Comparison of ENCODE assay signal across 9 cellular contexts in genomic region chr4:40173470-40173875, GRCh38. TPM values are rescaled to one million over a fixed set of nuclear protein-coding genes. Genes with fewer than 3 reads are reported as not detected.
DNase-seq lines count a peak whose midpoint lies in the region; ATAC-seq and TF ChIP-seq lines count a peak whose summit lies in the region.
"Had no signal": no experiment of that assay in that cellular context is flagged by ENCODE, and none has a peak within 500 bp of the region (broad histone marks: within the 10 kb centered on the region; RNA-seq: fewer than 3 reads in every experiment).

No MANE protein-coding gene starts in this region.

- H3K4me1 Mint-ChIP-seq in CD8-positive, alpha-beta memory T cell = peaks cover 13 to 26% (median 15%) of the 10 kb centered on the region in 3 donors
- H3K4me1 Mint-ChIP-seq in activated B cell treated with CpG ODN at 0.5 μM for 24 hours = peaks cover 59% of the 10 kb centered on the region

- no peaks in the 10 kb centered on the region for H3K27me3 ChIP-seq in CD8-positive, alpha-beta memory T cell (ENCODE audit: insufficient read depth, low read length, poor library complexity, severe bottlenecking)

- H3K36me3 Mint-ChIP-seq in CD8-positive, alpha-beta memory T cell = no peaks in the 10 kb centered on the region
- H3K36me3 Mint-ChIP-seq in activated B cell treated with CpG ODN at 0.5 μM for 24 hours (ENCODE audit: low read depth) = no peaks in the 10 kb centered on the region

- DNase-seq in CD8-positive, alpha-beta memory T cell = no peak
- no peak for DNase-seq in activated B cell treated with CpG ODN at 0.5 μM for 24 hours
- DNase-seq in NCI-H345 (lab: John Stamatoyannopoulos, UW) = no peak
- DNase-seq in G401 (ENCODE audit: low spot score) = no peak
- DNase-seq in NCI-H2081 treated with DMSO at 0.1 percent for 48 hours (lab: John Stamatoyannopoulos, UW) = no peak
- DNase-seq in SK-N-DZ (ENCODE audit: low spot score) = no peak

- H3K4me3 ChIP-seq in CD8-positive, alpha-beta memory T cell (ENCODE audit: low read length) = no peak overlapping the region
- H3K4me3 ChIP-seq: lung had no signal

- peak overlapping the region in 5 of 8 donors; percentile 59 to 92 (median 67) for H3K27ac Mint-ChIP-seq in CD8-positive, alpha-beta memory T cell
- H3K27ac Mint-ChIP-seq in activated B cell treated with CpG ODN at 0.5 μM for 24 hours = peak overlapping the region; percentile 81

- CTCF ChIA-PET in CD8-positive, alpha-beta memory T cell (lab: Charles Lee) = no interaction called here
- CTCF ChIA-PET in activated B cell treated with CpG ODN at 0.5 μM for 24 hours (lab: Charles Lee) = no interaction called here

- POLR2A ChIA-PET in CD8-positive, alpha-beta memory T cell (lab: Charles Lee) = no interaction called here
- POLR2A ChIA-PET in activated B cell treated with CpG ODN at 0.5 μM for 24 hours (lab: Charles Lee) = interaction anchor here (0.6 to 1.6 kb wide), 2 partner anchors 11 to 29 kb away, joined by 4 to 6 read pairs; no protein-coding TSS in a partner anchor

- no peak for TF ChIP-seq CTCF in activated B cell treated with CpG ODN at 0.5 μM for 24 hours (IDR thresholded peaks at IDR 0.05)

- intact Hi-C loops in activated B cell treated with CpG ODN at 0.5 μM for 24 hours (cut with micrococcal nuclease) = loop anchor here (1.0 kb wide), 2 partner anchors 11 to 136 kb away; no protein-coding TSS in a partner anchor

- no peaks in the 10 kb centered on the region for H3K27me3 Mint-ChIP-seq in CD8-positive, alpha-beta memory T cell
- no peaks in the 10 kb centered on the region for H3K27me3 Mint-ChIP-seq in activated B cell treated with CpG ODN at 0.5 μM for 24 hours

- H3K36me3 ChIP-seq in CD8-positive, alpha-beta memory T cell (ENCODE audit: insufficient read depth, low read length) = no peaks in the 10 kb centered on the region

- H3K4me3 Mint-ChIP-seq in CD8-positive, alpha-beta memory T cell = peak overlapping the region in 3 of 7 donors; percentile 17 to 75 (median 67)
- peak overlapping the region; percentile 69 for H3K4me3 Mint-ChIP-seq in activated B cell treated with CpG ODN at 0.5 μM for 24 hours

- ATAC-seq in GM19328 (IDR thresholded peaks at IDR 0.05; ENCODE audit: unreplicated experiment) (peak; percentile 77), HG03066 (IDR thresholded peaks at IDR 0.05; ENCODE audit: low read depth, unreplicated experiment) (peak; percentile 79), activated B cell treated with CpG ODN at 0.5 μM for 24 hours (ENCODE audit: low read depth) (peak; percentile 83)

- no peaks in the 10 kb centered on the region for H3K9me3 Mint-ChIP-seq in CD8-positive, alpha-beta memory T cell
- H3K9me3 Mint-ChIP-seq in activated B cell treated with CpG ODN at 0.5 μM for 24 hours = no peaks in the 10 kb centered on the region

- H3K27ac ChIP-seq in CD8-positive, alpha-beta memory T cell (ENCODE audit: low read depth, low read length) = no peak overlapping the region

- H3K4me1 ChIP-seq in CD8-positive, alpha-beta memory T cell (ENCODE audit: insufficient read depth, low read length) = peaks cover 15% of the 10 kb centered on the region

- in situ Hi-C loops in G401 (cut with HindIII; ENCODE audit: low sequenced_read_pairs) = no loop called here

- no peaks in the 10 kb centered on the region for H3K9me3 ChIP-seq in CD8-positive, alpha-beta memory T cell (ENCODE audit: low read length)

RNA-seq across cellular contexts. Expression of gene RHOH, which starts 23.4 kb away (rescaled TPM):
- total RNA-seq in CD8-positive, alpha-beta memory T cell = 100 to 1,000 TPM; 148 TPM
- 262 TPM for polyA plus RNA-seq in CD8-positive, alpha-beta memory T cell
- total RNA-seq in activated B cell treated with CpG ODN at 0.5 μM for 24 hours = 174 and 183 TPM in 2 replicates
- total RNA-seq in G401 (2014; rRNA removed; shearing (Covaris generic)) = 36.6 and 48.6 TPM in 2 replicates
- polyA plus RNA-seq in SK-N-DZ (2014; cell fraction: cytosol; rRNA removed) = not detected in 2 replicates
- not detected in 2 replicates for polyA plus RNA-seq in SK-N-DZ (2014; cell fraction: nucleus; rRNA removed)
